8 cellular contexts compared by ENCODE assay signal in genomic region chr12:66107451-66107915, GRCh38. TPM values are rescaled to one million over a fixed set of nuclear protein-coding genes. Genes with fewer than 3 reads are reported as not detected.
A peak's percentile ranks its signal among the peaks of the same experiment; 100 is the strongest.
DNase-seq lines count a peak whose midpoint lies in the region; ATAC-seq and TF ChIP-seq lines count a peak whose summit lies in the region.

No MANE protein-coding gene starts in this region.

- WGBS in mesenchymal stem cell, result 33% methylated on average over 9 of the region's 9 CpGs
- WGBS in testis, 2 donors, result 27 to 33% methylated on average over 9 of the region's 9 CpGs

- no peak overlapping the region for H3K27ac ChIP-seq in mesenchymal stem cell (ENCODE audit: low read length, poor library complexity, severe bottlenecking)
- H3K27ac ChIP-seq in testis, result no peak overlapping the region

- H3K4me3 Mint-ChIP-seq in WTC11, result no peak overlapping the region

- H3K9ac ChIP-seq in mesenchymal stem cell (ENCODE audit: low read length), result peak overlapping the region; percentile 70

- no peak overlapping the region for H2BK5ac ChIP-seq in mesenchymal stem cell (ENCODE audit: low read depth, low read length, poor library complexity, severe bottlenecking)

- H4K8ac ChIP-seq in mesenchymal stem cell (ENCODE audit: low read length), result no peak overlapping the region

- H3K27me3 Mint-ChIP-seq in WTC11 (ENCODE audit: low read depth), result no peaks in the 10 kb centered on the region; the same call in 1 of the 2 replicates

- H3K18ac ChIP-seq in mesenchymal stem cell (ENCODE audit: low read depth in 1 of 2, low read length in 2 of 2), result no peak overlapping the region

- H2BK12ac ChIP-seq in mesenchymal stem cell (ENCODE audit: low read length in 2 of 2), result no peak overlapping the region

- H3K9me3 ChIP-seq in mesenchymal stem cell (ENCODE audit: control insufficient read depth, low read length) (no peaks in the 10 kb centered on the region), testis (no peaks in the 10 kb centered on the region)

- H3K4me1 ChIP-seq in mesenchymal stem cell (ENCODE audit: control insufficient read depth, insufficient read depth, low read depth, low read length) (no peaks in the 10 kb centered on the region), testis (no peaks in the 10 kb centered on the region)

- no peak overlapping the region for H2AFZ ChIP-seq in mesenchymal stem cell (ENCODE audit: low read depth, low read length)

- ATAC-seq in GM19455 (IDR thresholded peaks at IDR 0.05; ENCODE audit: unreplicated experiment) (peak; percentile 92), HG03460 (IDR thresholded peaks at IDR 0.05; ENCODE audit: unreplicated experiment) (peak; percentile 84), WTC11 (peak; percentile 87)

- CTCF ChIA-PET in WTC11 (lab: Charles Lee), result interaction anchor here (0.5 to 2.0 kb wide), 11 partner anchors 13 to 1725 kb away, joined by 3 to 22 read pairs (median 3); partner anchors contain the start of gene HELB

- H2BK15ac ChIP-seq in mesenchymal stem cell (ENCODE audit: low read depth, poor library complexity, severe bottlenecking), result no peak overlapping the region

- no peak overlapping the region for H4K91ac ChIP-seq in mesenchymal stem cell (ENCODE audit: low read length)

- no peaks in the 10 kb centered on the region for H3K36me3 ChIP-seq in mesenchymal stem cell (ENCODE audit: control insufficient read depth in 1 of 2, insufficient read depth in 2 of 2, low read depth in 1 of 2, low read length in 2 of 2)
- H3K36me3 ChIP-seq in testis (ENCODE audit: low read depth, missing control alignments), result no peaks in the 10 kb centered on the region

- no peaks in the 10 kb centered on the region for H3K36me3 Mint-ChIP-seq in WTC11

- no peak overlapping the region for H3K14ac ChIP-seq in mesenchymal stem cell (ENCODE audit: low read length in 2 of 2)

- H3K27ac Mint-ChIP-seq in WTC11, result peak overlapping the region; percentile 69

- no peak overlapping the region for H3K4ac ChIP-seq in mesenchymal stem cell (ENCODE audit: low read depth in 1 of 2, low read length in 2 of 2)

- H2BK120ac ChIP-seq in mesenchymal stem cell (ENCODE audit: low read depth, low read length), result no peak overlapping the region

- no peak overlapping the region for H3K4me2 ChIP-seq in mesenchymal stem cell (ENCODE audit: low read length, poor library complexity, severe bottlenecking)

- H3K23ac ChIP-seq in mesenchymal stem cell (ENCODE audit: low read length in 2 of 2), result no peak overlapping the region

- intact Hi-C loops in testis (cut with DNase I; ENCODE audit: low total_unique reads), result no loop called here

- DNase-seq in DMS 273 (lab: John Stamatoyannopoulos, UW; ENCODE audit: unreplicated experiment) (peak; percentile 93), NCI-H446 (lab: John Stamatoyannopoulos, UW) (peak; percentile 76 to 91), WTC11 (ENCODE audit: low spot score) (peak; percentile 36), mesenchymal stem cell (peak; percentile 92), testis (peak; percentile 77)
- peak; percentile 55 for DNase-seq in effector CD4-positive, alpha-beta T cell

- no peak for TF ChIP-seq POLR2A in testis (IDR thresholded peaks at IDR 0.05)

- no peaks in the 10 kb centered on the region for H3K79me1 ChIP-seq in mesenchymal stem cell (replicated peaks; ENCODE audit: low read length, poor library complexity, severe bottlenecking)

- peaks cover 21% of the 10 kb centered on the region for H3K4me1 Mint-ChIP-seq in WTC11

- no peak overlapping the region for H2AK5ac ChIP-seq in mesenchymal stem cell (ENCODE audit: low read length, severe bottlenecking)

- H3K4me3 ChIP-seq in mesenchymal stem cell (ENCODE audit: insufficient read depth in 1 of 2, low read depth in 1 of 2, low read length in 2 of 2) (no peak overlapping the region), testis (no peak overlapping the region)

- POLR2A ChIA-PET in WTC11 (lab: Charles Lee), result no interaction called here

- TF ChIP-seq CTCF in WTC11 (IDR thresholded peaks at IDR 0.05) (peak; percentile 85), testis (IDR thresholded peaks at IDR 0.05) (peak; percentile 44 to 83 (median 72))

- H3K27me3 ChIP-seq in mesenchymal stem cell (ENCODE audit: control insufficient read depth in 1 of 2, insufficient read depth in 1 of 2, low read length in 2 of 2) (no peaks in the 10 kb centered on the region), testis (no peaks in the 10 kb centered on the region)

- H3K9me3 Mint-ChIP-seq in WTC11, result peaks cover 6% of the 10 kb centered on the region

TF ChIP-seq in WTC11, 78 proteins besides CTCF, POLR2A, EP300 and RAD21:
- TF ChIP-seq GABPB1 (CRISPR knock-in tag; IDR thresholded peaks at IDR 0.05) (peak; percentile 61; the same call in 1 of the 2 replicates), ETV6 (CRISPR knock-in tag; IDR thresholded peaks at IDR 0.05) (no peak), ATF6 (CRISPR knock-in tag; IDR thresholded peaks at IDR 0.05) (no peak)

RNA-seq across cellular contexts. Expression of gene LLPH, which starts 23.1 kb away (rescaled TPM):
- total RNA-seq in WTC11 (2021) (26.5 to 31.5 TPM (median 29.7 TPM) in 3 replicates), testis (10 to 100 TPM; 12.9 to 17.3 TPM)
- 25.7 TPM for polyA plus RNA-seq in mesenchymal stem cell (2013, experiment 1 of 2)
- polyA plus RNA-seq in mesenchymal stem cell (2013, experiment 2 of 2), result 26.0 TPM
- polyA plus RNA-seq in testis (ENCODE audit: insufficient read depth, low read depth, low replicate concordance), result 36.5 TPM

Comparison
In these comparisons a context has a peak if more than half of its experiments do, and no peak if none do; other contexts are left out.
1. DNase-seq: peak in every context shown above with its lines; median percentile 93 in DMS 273; 92 in mesenchymal stem cell; 84 in NCI-H446; 77 in testis; 55 in effector CD4-positive, alpha-beta T cell; 36 in WTC11.